8 cellular contexts compared by ENCODE assay signal in the genomic region with DNA sequence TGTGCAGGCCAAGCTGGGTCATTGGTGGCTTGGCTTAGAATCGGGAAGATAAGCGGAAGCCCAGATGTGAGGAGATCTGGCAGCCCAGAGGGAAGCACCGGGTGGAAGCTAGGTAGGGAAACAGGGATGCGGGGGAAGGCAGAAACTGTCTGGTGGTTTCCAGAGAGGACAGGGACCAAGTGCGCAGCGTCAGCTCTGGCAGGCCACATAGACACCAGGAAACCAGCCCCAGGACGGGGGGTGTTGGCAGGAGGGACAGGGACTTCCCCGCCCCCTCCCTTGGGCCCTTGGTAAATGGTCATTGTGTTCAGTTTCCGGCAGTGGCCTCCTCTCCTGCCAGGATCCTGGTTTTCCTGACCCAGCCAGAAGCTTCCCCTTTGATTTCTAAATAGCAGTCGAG. TPM values are rescaled to one million over a fixed set of nuclear protein-coding genes. Genes with fewer than 3 reads are reported as not detected.
DNase-seq lines count a peak whose midpoint lies in the region; ATAC-seq and TF ChIP-seq lines count a peak whose summit lies in the region.

No MANE protein-coding gene starts in this region.

- peaks cover 48% of the 10 kb centered on the region for H3K4me1 Mint-ChIP-seq in activated naive CD8-positive, alpha-beta T cell (ENCODE audit: low read depth)

- no peak overlapping the region for H3K9ac ChIP-seq in parathyroid adenoma

- no peak overlapping the region for H3K4me2 ChIP-seq in parathyroid adenoma (ENCODE audit: low read length)

- peak overlapping the region; percentile 61 for H3K27ac Mint-ChIP-seq in activated naive CD8-positive, alpha-beta T cell

- peaks cover 26 to 92% (median 84%) of the 10 kb centered on the region in 12 donors for H3K4me1 ChIP-seq in heart left ventricle
- peaks cover 15% of the 10 kb centered on the region for H3K4me1 ChIP-seq in parathyroid adenoma

- ATAC-seq in heart left ventricle (peak in 1 of 4 donors; percentile 37), HG02885 (IDR thresholded peaks at IDR 0.05; ENCODE audit: poor library complexity, unreplicated experiment) (no peak), GM19395 (IDR thresholded peaks at IDR 0.05; ENCODE audit: unreplicated experiment) (no peak)

- no peaks in the 10 kb centered on the region for H3K36me3 Mint-ChIP-seq in activated naive CD8-positive, alpha-beta T cell

- peaks cover 29% of the 10 kb centered on the region for H3K79me2 ChIP-seq in parathyroid adenoma

- H2AFZ ChIP-seq in parathyroid adenoma = no peak overlapping the region

- no peaks in the 10 kb centered on the region for H3K9me3 ChIP-seq in heart left ventricle
- no peaks in the 10 kb centered on the region for H3K9me3 ChIP-seq in parathyroid adenoma (ENCODE audit: control insufficient read depth, low read length)

- H3K27me3 ChIP-seq in heart left ventricle (no peaks in the 10 kb centered on the region), parathyroid adenoma (ENCODE audit: control insufficient read depth, insufficient read depth, low read length) (no peaks in the 10 kb centered on the region)

- H3K27ac ChIP-seq in heart left ventricle = peak overlapping the region; percentile 67 to 97 (median 88)
- peak overlapping the region; percentile 62 for H3K27ac ChIP-seq in parathyroid adenoma

- intact Hi-C loops in heart left ventricle (cut with DNase I) = no loop called here

- H3K4me3 Mint-ChIP-seq in activated naive CD8-positive, alpha-beta T cell = peak overlapping the region; percentile 35

- TF ChIP-seq CTCF in heart left ventricle (IDR thresholded peaks at IDR 0.05) (no peak), parathyroid adenoma (IDR thresholded peaks at IDR 0.05) (no peak)

- WGBS in heart left ventricle, 4 donors = 23 to 46% (median 32%) methylated on average over 8 to 10 of the region's 10 CpGs

- H3K36me3 ChIP-seq in heart left ventricle (peaks cover 0 to 7% (median 0%) of the 10 kb centered on the region in 9 donors), parathyroid adenoma (ENCODE audit: control insufficient read depth, insufficient read depth, low read length) (no peaks in the 10 kb centered on the region)

- DNase-seq in CD1c-positive myeloid dendritic cell (ENCODE audit: extremely low spot score) = peak; percentile 30
- peak in 4 of 5 donors; percentile 62 to 79 (median 68) for DNase-seq in heart left ventricle
- DNase-seq in NCI-H1105 (lab: John Stamatoyannopoulos, UW) = no peak
- no peak for DNase-seq in DMS153 (lab: John Stamatoyannopoulos, UW)

- H3K9me3 Mint-ChIP-seq in activated naive CD8-positive, alpha-beta T cell (ENCODE audit: low read depth) = no peaks in the 10 kb centered on the region

- TF ChIP-seq POLR2A in heart left ventricle (IDR thresholded peaks at IDR 0.05) = no peak

- H3K27me3 Mint-ChIP-seq in activated naive CD8-positive, alpha-beta T cell = no peaks in the 10 kb centered on the region

- H3K4me3 ChIP-seq in heart left ventricle = peak overlapping the region in 11 of 12 donors; percentile 55 to 99 (median 87)
- no peak overlapping the region for H3K4me3 ChIP-seq in parathyroid adenoma (ENCODE audit: low read depth, low read length)

RNA-seq across cellular contexts. Expression of a gene that starts 2.0 kb away (rescaled TPM):
- 10 to 100 TPM; 17.8 to 70.1 (median 26.6) TPM for total RNA-seq in heart left ventricle
- polyA plus RNA-seq in heart left ventricle = 10 to 100 TPM; 18.3 to 24.8 TPM

RNA-seq across cellular contexts. Expression of a gene that starts 44.7 kb away (rescaled TPM):
- total RNA-seq in heart left ventricle = 10 to 100 TPM in 2 of 9 donors, 1 to 10 TPM in 7; 4.6 to 22.5 (median 7.1) TPM
- 1 to 10 TPM; 5.4 to 7.0 TPM for polyA plus RNA-seq in heart left ventricle

RNA-seq across cellular contexts. Expression of a gene that starts 57.3 kb away (rescaled TPM):
- total RNA-seq in heart left ventricle = 1 to 10 TPM; 1.1 to 4.0 (median 2.8) TPM
- 1 to 10 TPM in 1 of 2 donors, under 1 TPM in 1; 0.61 to 2.1 TPM for polyA plus RNA-seq in heart left ventricle

Comparison
In these comparisons a context has a peak if more than half of its experiments do, and no peak if none do; other contexts are left out.
1. DNase-seq: peak in CD1c-positive myeloid dendritic cell (single experiment) and heart left ventricle (4 of 5); none in NCI-H1105 (single experiment) and DMS153 (single experiment).